Comparison of ENCODE assay signal across 23 cellular contexts in genomic region chr1:40090652-40091355, GRCh38.
"Had no signal": no experiment of that assay in that cellular context is flagged by ENCODE, and none has a peak within 500 bp of the region (broad histone marks: within the 10 kb centered on the region; RNA-seq: fewer than 3 reads in every experiment).

No MANE protein-coding gene starts in this region.

- H3K36me3 ChIP-seq: colonic mucosa had no signal

- ATAC-seq: activated T-cell treated with anti-CD3 and anti-CD28 coated beads, Interleukin-2, amount 50 U/mL, for 4 hours; body of pancreas; gastrocnemius medialis; left lung; lower lobe of right lung; sciatic nerve; stimulated activated effector memory CD8-positive, alpha-beta T cell treated with anti-CD3 and anti-CD28 coated beads, Interleukin-12 subunit alpha, Interleukin-12 subunit beta, amount 100 ng/mL, for 72 hours had no signal

- DNase-seq: activated CD4-positive, alpha-beta memory T cell treated with anti-CD3 and anti-CD28 coated beads for 36 hours; activated CD4-positive, alpha-beta T cell treated with anti-CD3 and anti-CD28 coated beads, Interleukin-2, amount 10 ng/mL, durations not matched to agents 24 days and 14 days; activated CD4-positive, CD25-positive, alpha-beta regulatory T cell treated with anti-CD3 and anti-CD28 coated beads, Interleukin-2, amount 50 U/mL, for 72 hours; activated CD8-positive, alpha-beta memory T cell treated with anti-CD3 and anti-CD28 coated beads, Interleukin-2, amount 50 U/mL, for 48 hours; activated T-cell treated with anti-CD3 and anti-CD28 coated beads, Interleukin-2, amount 50 U/mL, for 4 hours; anterior cingulate cortex; body of pancreas; cerebellar nuclear complex; colonic mucosa; dorsolateral prefrontal cortex; effector memory CD4-positive, alpha-beta T cell; erythroblast; gastrocnemius medialis; glutamatergic neuron; left lung; lower lobe of right lung; small intestine; stimulated activated CD4-positive, alpha-beta T cell treated with anti-CD3 and anti-CD28 coated beads, Interleukin-4, amount 100 ng/mL, for 24 hours; substantia nigra; upper lobe of left lung had no signal

- H3K27ac ChIP-seq: body of pancreas, colonic mucosa, dorsolateral prefrontal cortex, gastrocnemius medialis, left lung, lower lobe of right lung, upper lobe of left lung, vagina had no signal

- H3K9me3 ChIP-seq: body of pancreas, colonic mucosa, gastrocnemius medialis, left lung, lower lobe of right lung, upper lobe of left lung, vagina had no signal

- H3K4me1 ChIP-seq: body of pancreas, colonic mucosa had no signal

- H3K27me3 ChIP-seq: body of pancreas, colonic mucosa, dorsolateral prefrontal cortex, gastrocnemius medialis, left lung, upper lobe of left lung, vagina had no signal

- H3K4me3 ChIP-seq: body of pancreas, colonic mucosa, dorsolateral prefrontal cortex, gastrocnemius medialis, left lung, lower lobe of right lung, upper lobe of left lung, vagina had no signal
